Comparison of ENCODE assay signal across 7 cellular contexts in the genomic region with DNA sequence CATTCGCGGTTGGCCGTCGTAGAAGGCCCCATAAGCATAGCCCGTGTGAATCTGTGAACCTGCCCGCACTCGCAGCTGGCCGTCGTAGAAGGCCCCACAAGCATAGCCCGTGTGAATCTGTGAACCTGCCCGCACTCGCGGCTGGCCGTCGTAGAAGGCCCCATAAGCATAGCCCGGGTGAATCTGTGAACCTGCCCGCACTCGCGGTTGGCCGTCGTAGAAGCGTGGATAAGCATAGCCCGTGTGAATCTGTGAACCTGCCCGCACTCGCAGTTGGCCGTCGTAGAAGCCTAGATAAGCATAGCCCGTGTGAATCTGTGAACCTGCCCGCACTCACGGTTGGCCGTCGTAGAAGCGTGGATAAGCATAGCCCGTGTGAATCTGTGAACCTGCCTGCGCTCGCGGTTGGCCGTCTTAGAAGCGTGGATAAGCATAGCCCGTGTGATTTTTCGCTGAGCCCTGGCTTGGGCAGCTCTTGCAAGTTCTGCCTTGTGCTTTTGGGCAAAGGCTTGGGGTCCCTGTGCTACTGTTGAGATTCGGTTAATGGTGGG. TPM values are rescaled to one million over a fixed set of nuclear protein-coding genes. Genes with fewer than 3 reads are reported as not detected.
DNase-seq lines count a peak whose midpoint lies in the region; ATAC-seq, FAIRE-seq and TF ChIP-seq lines count a peak whose summit lies in the region.
"Not testable (repeated sequence)": the region's sequence is repeated elsewhere in the genome, so short reads cannot be mapped to it uniquely, and the experiment has no call there.
"Had no signal": no experiment of that assay in that cellular context is flagged by ENCODE, and none has a peak within 500 bp of the region (broad histone marks: within the 10 kb centered on the region; RNA-seq: fewer than 3 reads in every experiment).

No MANE protein-coding gene starts in this region.

- H3K9me3 ChIP-seq in Panc1 (ENCODE audit: control insufficient read depth, insufficient read depth, low read depth, low read length); K562 (replicated peaks; ENCODE audit: control insufficient read depth, insufficient read depth, low read depth, low read length); HepG2 (ENCODE audit: low read length); neural progenitor cell (ENCODE audit: low read depth); trophoblast cell (ENCODE audit: insufficient read depth, low read depth, low read length): not testable (repeated sequence)

- H3K4ac ChIP-seq in trophoblast cell (ENCODE audit: low read depth, low read length), result not testable (repeated sequence)

- not testable (repeated sequence) for H2BK12ac ChIP-seq in trophoblast cell (ENCODE audit: low read length)

- H3K79me1 ChIP-seq in trophoblast cell (ENCODE audit: low read length), result not testable (repeated sequence)

- H3K4me1 ChIP-seq in Panc1 (ENCODE audit: control insufficient read depth, insufficient read depth, low read length); neural progenitor cell: not testable (repeated sequence)
- H3K4me1 ChIP-seq in K562 (replicated peaks in 1 of 2; ENCODE audit: control insufficient read depth in 2 of 2, insufficient read depth in 2 of 2, low read length in 2 of 2) (peaks cover 3 to 31% of the 10 kb centered on the region in 2 experiments; a peak in 3 of 5 replicates), HepG2 (ENCODE audit: insufficient read depth, low read length) (peaks cover 71% of the 10 kb centered on the region), trophoblast cell (ENCODE audit: control insufficient read depth in 1 of 2, insufficient read depth in 2 of 2, low read length in 2 of 2) (peaks cover 21 to 22% of the 10 kb centered on the region in 2 experiments)

- not testable (repeated sequence) for TF ChIP-seq RAD21 in K562 (CRISPR knock-in tag; conservative IDR thresholded peaks at IDR 0.05 in 1 of 2, IDR thresholded peaks at IDR 0.05 in 1 of 2); HepG2 (CRISPR knock-in tag; IDR thresholded peaks at IDR 0.05)

- not testable (repeated sequence) for H3K27ac ChIP-seq in Panc1 (ENCODE audit: low read length); K562 (ENCODE audit: extremely low read depth, low read depth, low read length); neural progenitor cell
- H3K27ac ChIP-seq in HepG2 (ENCODE audit: extremely low read length, insufficient read depth, low read length) (peak overlapping the region; percentile 87), trophoblast cell (ENCODE audit: low read depth, low read length) (peak overlapping the region; percentile 28)

- ATAC-seq in Panc1, K562, HepG2: not testable (repeated sequence)

- not testable (repeated sequence) for H2AFZ ChIP-seq in K562 (ENCODE audit: low read depth, low read length); HepG2 (ENCODE audit: low read length); neural progenitor cell (replicated peaks); trophoblast cell (ENCODE audit: insufficient read depth, low read length, poor library complexity)

- H3K14ac ChIP-seq in trophoblast cell (ENCODE audit: low read length), result not testable (repeated sequence)

- H3K36me3 Mint-ChIP-seq in Calu3 (ENCODE audit: insufficient read depth, unreplicated experiment) (peaks cover 64% of the 10 kb centered on the region), neural progenitor cell (peaks cover 16% of the 10 kb centered on the region)

- H4K8ac ChIP-seq in trophoblast cell (ENCODE audit: low read depth, low read length), result not testable (repeated sequence)

- H3K9ac ChIP-seq in K562 (ENCODE audit: insufficient read depth in 1 of 2, low read depth in 2 of 2, low read length in 2 of 2); HepG2 (ENCODE audit: insufficient read depth, low read depth, low read length); neural progenitor cell; trophoblast cell (ENCODE audit: low read length): not testable (repeated sequence)

- H3K79me2 ChIP-seq in K562 (ENCODE audit: control insufficient read depth, insufficient read depth, low read length); neural progenitor cell (ENCODE audit: low read depth); trophoblast cell (ENCODE audit: control insufficient read depth, insufficient read depth, low read length, poor library complexity): not testable (repeated sequence)
- peaks cover 14% of the 10 kb centered on the region for H3K79me2 ChIP-seq in HepG2 (ENCODE audit: insufficient read depth, low read length)

- POLR2A ChIA-PET in Panc1 (lab: Charles Lee); K562 (lab: Yijun Ruan, JAX): not testable (repeated sequence)
- POLR2A ChIA-PET in HepG2 (lab: Yijun Ruan, JAX), result interaction anchor here (2.3 kb wide), 1 partner anchor 19 kb away, joined by 9 read pairs; a partner anchor contains a TSS

- H3K4me3 ChIP-seq in Panc1 (ENCODE audit: low read depth in 2 of 2, low read length in 2 of 2); K562; HepG2 (replicated peaks in 1 of 3; ENCODE audit: insufficient read depth in 1 of 3, low read depth in 2 of 3, low read length in 3 of 3); neural progenitor cell; trophoblast cell (ENCODE audit: low read depth, low read length): not testable (repeated sequence)

- not testable (repeated sequence) for H3F3A ChIP-seq in neural progenitor cell (ENCODE audit: low read depth)

- CTCF ChIA-PET in Calu3 (lab: Charles Lee), result interaction anchor here (1.6 kb wide), 1 partner anchor 8 kb away, joined by 6 read pairs; no protein-coding TSS in a partner anchor
- CTCF ChIA-PET in Panc1 (lab: Charles Lee); K562 (lab: Yijun Ruan, JAX; ENCODE audit: low intra/inter-chr PET ratio); HepG2 (lab: Yijun Ruan, JAX; ENCODE audit: low intra/inter-chr PET ratio, low total read pairs): not testable (repeated sequence)

- not testable (repeated sequence) for FAIRE-seq in K562 (lab: Jason Lieb, UNC); HepG2 (lab: Jason Lieb, UNC)

- H3K18ac ChIP-seq in trophoblast cell (ENCODE audit: low read length), result not testable (repeated sequence)

- peaks cover 29% of the 10 kb centered on the region for H3K4me1 Mint-ChIP-seq in Calu3 (ENCODE audit: low read depth, unreplicated experiment)
- not testable (repeated sequence) for H3K4me1 Mint-ChIP-seq in neural progenitor cell

- H2AK5ac ChIP-seq in trophoblast cell (ENCODE audit: low read length), result not testable (repeated sequence)

- H3K27me3 Mint-ChIP-seq in Calu3 (ENCODE audit: unreplicated experiment); neural progenitor cell (ENCODE audit: insufficient read depth, low read depth): not testable (repeated sequence)

- H3K9me3 Mint-ChIP-seq in Calu3 (ENCODE audit: low read depth, unreplicated experiment); neural progenitor cell: not testable (repeated sequence)

- H2BK5ac ChIP-seq in trophoblast cell (ENCODE audit: low read depth, low read length, poor library complexity), result not testable (repeated sequence)

- not testable (repeated sequence) for H4K20me1 ChIP-seq in K562 (replicated peaks; ENCODE audit: control insufficient read depth, insufficient read depth, low read length); neural progenitor cell (ENCODE audit: low read depth)
- H4K20me1 ChIP-seq in HepG2 (ENCODE audit: insufficient read depth, low read length), result peaks cover 10% of the 10 kb centered on the region; the same call in 1 of the 2 replicates

- H3K4me3 Mint-ChIP-seq in Calu3 (ENCODE audit: low read depth, unreplicated experiment), result not testable (repeated sequence)
- H3K4me3 Mint-ChIP-seq in neural progenitor cell, result peak overlapping the region; percentile 24

- H3K9me1 ChIP-seq in K562 (ENCODE audit: control insufficient read depth, insufficient read depth, low read length), result not testable (repeated sequence)

- TF ChIP-seq POLR2A in K562 (conservative IDR thresholded peaks at IDR 0.05); HepG2 (IDR thresholded peaks at IDR 0.05; ENCODE audit: insufficient read depth in 1 of 2, low read depth in 2 of 2, low read length in 2 of 2): not testable (repeated sequence)

- TF ChIP-seq EP300 in K562 (IDR thresholded peaks at IDR 0.05; ENCODE audit: low read length); HepG2 (IDR thresholded peaks at IDR 0.05; ENCODE audit: low read depth in 2 of 2, low read length in 2 of 2); HepG2 (CRISPR knock-in tag; IDR thresholded peaks at IDR 0.05; ENCODE audit: borderline replicate concordance): not testable (repeated sequence)

- H2BK120ac ChIP-seq in trophoblast cell (ENCODE audit: insufficient read depth, low read length, poor library complexity), result not testable (repeated sequence)

- DNase-seq in Calu3; Panc1 (ENCODE audit: low read depth, low spot score); K562 (ENCODE audit: extremely low read depth in 1 of 4, low spot score in 3 of 4); HepG2 (ENCODE audit: low spot score); neural progenitor cell (ENCODE audit: low spot score): not testable (repeated sequence)
- peak in 1 of 2 donors; percentile 45 for DNase-seq in trophoblast cell

- BruUV-seq in Calu3 (replicated peaks; lab: Mats Ljungman, UMichigan) (TSS peak; percentile 14), Panc1 (replicated peaks; lab: Mats Ljungman, UMichigan) (TSS peak; percentile 21), K562 (replicated peaks; lab: Mats Ljungman, UMichigan) (TSS peak; percentile 26)
- not testable (repeated sequence) for BruUV-seq in HepG2 (replicated peaks; lab: Mats Ljungman, UMichigan)

- H3K27me3 ChIP-seq in Panc1 (ENCODE audit: control insufficient read depth, insufficient read depth, low read length); K562 (ENCODE audit: control insufficient read depth in 2 of 2, insufficient read depth in 2 of 2, low read length in 2 of 2); HepG2 (ENCODE audit: control insufficient read depth in 1 of 2, insufficient read depth in 2 of 2, low read length in 2 of 2); neural progenitor cell; trophoblast cell (ENCODE audit: insufficient read depth, low read length): not testable (repeated sequence)

- H4K91ac ChIP-seq in trophoblast cell (ENCODE audit: low read depth, low read length), result not testable (repeated sequence)

- 97% methylated on average over 20 of the region's 42 CpGs for WGBS in K562 (ENCODE audit: insufficient coverage, low coverage, missing lambda C conversion rate)
- 98% methylated on average over 42 of the region's 42 CpGs for WGBS in HepG2 (ENCODE audit: low lambda C conversion rate)
- no CpG with 5 or more reads among the region's 42 CpGs for WGBS in trophoblast cell (ENCODE audit: extremely low coverage, insufficient coverage, insufficient read length)

- intact Hi-C loops in Calu3 (cut with micrococcal nuclease; ENCODE audit: unreplicated experiment); Panc1 (cut with micrococcal nuclease; ENCODE audit: unreplicated experiment); K562 (cut with micrococcal nuclease): not testable (repeated sequence)
- intact Hi-C loops in HepG2 (cut with micrococcal nuclease; ENCODE audit: unreplicated experiment), result loop anchor here (5.0 kb wide), 1 partner anchor 37 kb away; a partner anchor contains a TSS

- not testable (repeated sequence) for TF ChIP-seq CTCF in Calu3 (IDR thresholded peaks at IDR 0.05; ENCODE audit: unreplicated experiment); Panc1 (IDR thresholded peaks at IDR 0.05); K562 (IDR thresholded peaks at IDR 0.05 in 2 of 3, conservative IDR thresholded peaks at IDR 0.05 in 1 of 3; ENCODE audit: insufficient read depth in 2 of 3, low read depth in 1 of 3, low read length in 3 of 3); HepG2 (CRISPR knock-in tag; IDR thresholded peaks at IDR 0.05); neural progenitor cell (IDR thresholded peaks at IDR 0.05)

- not testable (repeated sequence) for H3K36me3 ChIP-seq in Panc1 (ENCODE audit: control insufficient read depth, insufficient read depth, low read length); K562 (ENCODE audit: control insufficient read depth, insufficient read depth, low read length); HepG2 (replicated peaks in 1 of 2; ENCODE audit: control insufficient read depth in 1 of 2, insufficient read depth in 2 of 2, low read length in 2 of 2); neural progenitor cell
- peaks cover 11 to 17% of the 10 kb centered on the region in 2 experiments for H3K36me3 ChIP-seq in trophoblast cell (ENCODE audit: control insufficient read depth in 1 of 2, insufficient read depth in 2 of 2, low read length in 2 of 2)

- H3K4me2 ChIP-seq in K562 (ENCODE audit: insufficient read depth, low read length); HepG2 (ENCODE audit: low read depth, low read length); neural progenitor cell; trophoblast cell (ENCODE audit: low read length): not testable (repeated sequence)

- not testable (repeated sequence) for H4K12ac ChIP-seq in trophoblast cell (ENCODE audit: low read depth, low read length)

- in situ Hi-C loops in Panc1 (cut with HindIII; ENCODE audit: low pct_unique_long_range_greater_than_20kb, low sequenced_read_pairs); K562 (cut with MboI); HepG2 (cut with HindIII; ENCODE audit: extremely low pct_ligation_motif_present, low pct_unique_long_range_greater_than_20kb): not testable (repeated sequence)

- not testable (repeated sequence) for H3K27ac Mint-ChIP-seq in Calu3 (ENCODE audit: unreplicated experiment); neural progenitor cell

- not testable (repeated sequence) for H3K23ac ChIP-seq in trophoblast cell (ENCODE audit: low read length)

RNA-seq across cellular contexts. Expression of a gene that starts 6.6 kb away (rescaled TPM):
- 46.3 and 53.1 TPM in 2 replicates for total RNA-seq in Calu3 (2022)
- total RNA-seq in Panc1 (2021; ENCODE audit: unreplicated experiment), result 21.7 TPM
- 24.5 TPM for polyA plus RNA-seq in Panc1 (2012; ENCODE audit: insufficient read length)
- total RNA-seq in K562 (2011; cell fraction: chromatin; rRNA removed; ENCODE audit: low replicate concordance), result 16.2 and 31.3 TPM in 2 replicates
- 15.7 and 25.0 TPM in 2 replicates for total RNA-seq in K562 (2011; cell fraction: nucleolus; rRNA removed)
- 13.4 and 13.9 TPM in 2 replicates for total RNA-seq in K562 (2011; cell fraction: nucleoplasm; rRNA removed)
- total RNA-seq in K562 (2014; rRNA removed), result 6.5 and 6.9 TPM in 2 replicates
- total RNA-seq in K562 (2014; rRNA removed; fragmentation: Illumina TruSeq; extraction: Trizol), result 2.9 TPM in 2 replicates
- 4.1 and 4.6 TPM in 2 replicates for total RNA-seq in K562 (2015; rRNA removed; fragmentation: Illumina TruSeq; extraction: Trizol)
- total RNA-seq in K562 (2021), result 6.9 and 8.9 TPM in 2 replicates
- 4.7 and 6.0 TPM in 2 replicates for polyA plus RNA-seq in K562 (2011; rRNA removed)
- 4.6 and 8.1 TPM in 2 replicates for polyA plus RNA-seq in K562 (2011; cell fraction: cytosol; rRNA removed)
- polyA plus RNA-seq in K562 (2011; cell fraction: nucleus; rRNA removed), result 19.7 and 32.5 TPM in 2 replicates
- polyA plus RNA-seq in K562 (2012), result 3.8 and 5.7 TPM in 2 replicates
- 3.9 and 4.0 TPM in 2 replicates for polyA plus RNA-seq in K562 (2014; fragmentation: Illumina TruSeq; extraction: Trizol)
- under 1 TPM; 0.70 to 0.76 TPM for polyA plus RNA-seq in K562 (2014; fragmentation: Nextera tagmentation; extraction: Ambion mirVana)
- polyA plus RNA-seq in K562 (2014; rRNA removed), result 5.5 and 7.5 TPM in 2 replicates
- 2.1 and 3.5 TPM in 2 replicates for polyA minus RNA-seq in K562 (2011; rRNA and poly(A)+ RNA removed)
- polyA minus RNA-seq in K562 (2011; cell fraction: cytosol; rRNA and poly(A)+ RNA removed), result 4.3 and 7.3 TPM in 2 replicates
- 6.5 and 8.2 TPM in 2 replicates for polyA minus RNA-seq in K562 (2011; cell fraction: nucleus; rRNA and poly(A)+ RNA removed)
- 7.6 and 13.3 TPM in 2 replicates for total RNA-seq in HepG2 (2016; rRNA removed; fragmentation: Illumina TruSeq; extraction: Trizol)
- total RNA-seq in HepG2 (2016; cell fraction: cytosol; rRNA removed; fragmentation: Illumina TruSeq; extraction: Trizol; ENCODE audit: low read depth), result 7.4 and 7.6 TPM in 2 replicates
- 6.9 and 15.0 TPM in 2 replicates for total RNA-seq in HepG2 (2016; cell fraction: insoluble cytoplasmic fraction; rRNA removed; fragmentation: Illumina TruSeq; extraction: Trizol)
- 13.7 and 13.8 TPM in 2 replicates for total RNA-seq in HepG2 (2016; cell fraction: membrane; rRNA removed; fragmentation: Illumina TruSeq; extraction: Trizol)
- total RNA-seq in HepG2 (2016; cell fraction: nucleus; rRNA removed; fragmentation: Illumina TruSeq; extraction: Trizol), result 16.9 and 26.9 TPM in 2 replicates
- 37.5 and 55.7 TPM in 2 replicates for polyA plus RNA-seq in HepG2 (2011; rRNA removed)
- 29.8 and 35.9 TPM in 2 replicates for polyA plus RNA-seq in HepG2 (2011; cell fraction: cytosol; rRNA removed)
- 186 and 193 TPM in 2 replicates for polyA plus RNA-seq in HepG2 (2011; cell fraction: nucleus; rRNA removed)
- 30.1 and 41.7 TPM in 2 replicates for polyA plus RNA-seq in HepG2 (2012)
- polyA plus RNA-seq in HepG2 (2016; cell fraction: cytosol; fragmentation: Illumina TruSeq; extraction: Trizol; ENCODE audit: low read depth), result 5.5 and 5.7 TPM in 2 replicates
- polyA plus RNA-seq in HepG2 (2016; cell fraction: insoluble cytoplasmic fraction; fragmentation: Illumina TruSeq; extraction: Trizol; ENCODE audit: low read depth), result 9.8 and 12.7 TPM in 2 replicates
- polyA plus RNA-seq in HepG2 (2016; cell fraction: membrane; fragmentation: Illumina TruSeq; extraction: Trizol; ENCODE audit: low read depth), result 11.2 and 11.5 TPM in 2 replicates
- polyA plus RNA-seq in HepG2 (2016; cell fraction: nucleus; fragmentation: Illumina TruSeq; extraction: Trizol; ENCODE audit: insufficient read depth, low read depth), result 72.0 and 77.2 TPM in 2 replicates
- polyA minus RNA-seq in HepG2 (2011; rRNA and poly(A)+ RNA removed; ENCODE audit: low replicate concordance), result 39.8 and 51.7 TPM in 2 replicates
- 21.2 and 22.1 TPM in 2 replicates for polyA minus RNA-seq in HepG2 (2011; cell fraction: cytosol; rRNA and poly(A)+ RNA removed)
- 47.1 and 54.0 TPM in 2 replicates for polyA minus RNA-seq in HepG2 (2011; cell fraction: nucleus; rRNA and poly(A)+ RNA removed)
- 6.5 and 9.0 TPM in 2 replicates for total RNA-seq in neural progenitor cell (ENCODE audit: low replicate concordance)
- 41.1 and 43.3 TPM in 2 replicates for polyA plus RNA-seq in trophoblast cell (2013)
- polyA plus RNA-seq: CD4-positive, CD25-positive, alpha-beta regulatory T cell had no signal

RNA-seq across cellular contexts. Expression of a gene that starts 18.4 kb away (rescaled TPM):
- total RNA-seq in Calu3 (2022) (127 and 140 TPM in 2 replicates), Panc1 (2021; ENCODE audit: unreplicated experiment) (56.8 TPM), K562 (2014; rRNA removed) (53.4 and 72.0 TPM in 2 replicates), K562 (2014; rRNA removed; fragmentation: Illumina TruSeq; extraction: Trizol) (40.2 and 48.6 TPM in 2 replicates), K562 (2015; rRNA removed; fragmentation: Illumina TruSeq; extraction: Trizol) (46.4 and 51.6 TPM in 2 replicates), K562 (2021) (108 and 115 TPM in 2 replicates), HepG2 (2016; rRNA removed; fragmentation: Illumina TruSeq; extraction: Trizol) (45.7 and 106 TPM in 2 replicates), neural progenitor cell (ENCODE audit: low replicate concordance) (34.6 and 43.0 TPM in 2 replicates)
- polyA plus RNA-seq in Panc1 (2012; ENCODE audit: insufficient read length), result 21.1 TPM
- 912 and 1,798 TPM in 2 replicates for total RNA-seq in K562 (2011; cell fraction: chromatin; rRNA removed; ENCODE audit: low replicate concordance)
- total RNA-seq in K562 (2011; cell fraction: nucleolus; rRNA removed), result 750 and 775 TPM in 2 replicates
- 650 and 708 TPM in 2 replicates for total RNA-seq in K562 (2011; cell fraction: nucleoplasm; rRNA removed)
- polyA plus RNA-seq in K562 (2011; rRNA removed) (65.4 and 83.5 TPM in 2 replicates), K562 (2014; fragmentation: Illumina TruSeq; extraction: Trizol) (72.8 and 78.9 TPM in 2 replicates), K562 (2014; fragmentation: Nextera tagmentation; extraction: Ambion mirVana) (1 to 10 TPM; 6.9 to 9.3 TPM), K562 (2014; rRNA removed) (114 TPM in 2 replicates), HepG2 (2011; rRNA removed) (77.9 and 88.0 TPM in 2 replicates)
- 48.3 and 57.4 TPM in 2 replicates for polyA plus RNA-seq in K562 (2011; cell fraction: cytosol; rRNA removed)
- 378 and 509 TPM in 2 replicates for polyA plus RNA-seq in K562 (2011; cell fraction: nucleus; rRNA removed)
- 61.8 and 65.9 TPM in 2 replicates for polyA plus RNA-seq in K562 (2012)
- polyA minus RNA-seq in K562 (2011; rRNA and poly(A)+ RNA removed), result 109 and 120 TPM in 2 replicates
- polyA minus RNA-seq in K562 (2011; cell fraction: cytosol; rRNA and poly(A)+ RNA removed), result 54.5 and 57.5 TPM in 2 replicates
- polyA minus RNA-seq in K562 (2011; cell fraction: nucleus; rRNA and poly(A)+ RNA removed), result 197 and 206 TPM in 2 replicates
- 46.6 and 48.3 TPM in 2 replicates for total RNA-seq in HepG2 (2016; cell fraction: cytosol; rRNA removed; fragmentation: Illumina TruSeq; extraction: Trizol; ENCODE audit: low read depth)
- 43.7 and 101 TPM in 2 replicates for total RNA-seq in HepG2 (2016; cell fraction: insoluble cytoplasmic fraction; rRNA removed; fragmentation: Illumina TruSeq; extraction: Trizol)
- total RNA-seq in HepG2 (2016; cell fraction: membrane; rRNA removed; fragmentation: Illumina TruSeq; extraction: Trizol), result 27.1 and 30.3 TPM in 2 replicates
- 179 and 193 TPM in 2 replicates for total RNA-seq in HepG2 (2016; cell fraction: nucleus; rRNA removed; fragmentation: Illumina TruSeq; extraction: Trizol)
- 20.9 and 33.5 TPM in 2 replicates for polyA plus RNA-seq in HepG2 (2011; cell fraction: cytosol; rRNA removed)
- 552 and 945 TPM in 2 replicates for polyA plus RNA-seq in HepG2 (2011; cell fraction: nucleus; rRNA removed)
- polyA plus RNA-seq in HepG2 (2012), result 51.2 and 57.6 TPM in 2 replicates
- 6.7 and 7.8 TPM in 2 replicates for polyA plus RNA-seq in HepG2 (2016; cell fraction: cytosol; fragmentation: Illumina TruSeq; extraction: Trizol; ENCODE audit: low read depth)
- 40.2 and 46.3 TPM in 2 replicates for polyA plus RNA-seq in HepG2 (2016; cell fraction: insoluble cytoplasmic fraction; fragmentation: Illumina TruSeq; extraction: Trizol; ENCODE audit: low read depth)
- 13.5 and 16.8 TPM in 2 replicates for polyA plus RNA-seq in HepG2 (2016; cell fraction: membrane; fragmentation: Illumina TruSeq; extraction: Trizol; ENCODE audit: low read depth)
- polyA plus RNA-seq in HepG2 (2016; cell fraction: nucleus; fragmentation: Illumina TruSeq; extraction: Trizol; ENCODE audit: insufficient read depth, low read depth), result 471 and 532 TPM in 2 replicates
- polyA minus RNA-seq in HepG2 (2011; rRNA and poly(A)+ RNA removed; ENCODE audit: low replicate concordance), result 118 and 216 TPM in 2 replicates
- 14.8 and 19.6 TPM in 2 replicates for polyA minus RNA-seq in HepG2 (2011; cell fraction: cytosol; rRNA and poly(A)+ RNA removed)
- polyA minus RNA-seq in HepG2 (2011; cell fraction: nucleus; rRNA and poly(A)+ RNA removed), result 151 and 196 TPM in 2 replicates
- polyA plus RNA-seq in trophoblast cell (2013), result 31.2 TPM in 2 replicates

RNA-seq across cellular contexts. Expression of a gene that starts 38.5 kb away (rescaled TPM):
- total RNA-seq in Calu3 (2022) (270 and 300 TPM in 2 replicates), Panc1 (2021; ENCODE audit: unreplicated experiment) (144 TPM), K562 (2014; rRNA removed) (102 and 110 TPM in 2 replicates), K562 (2014; rRNA removed; fragmentation: Illumina TruSeq; extraction: Trizol) (37.2 and 38.0 TPM in 2 replicates), K562 (2015; rRNA removed; fragmentation: Illumina TruSeq; extraction: Trizol) (63.2 and 65.1 TPM in 2 replicates), K562 (2021) (123 and 140 TPM in 2 replicates), HepG2 (2016; rRNA removed; fragmentation: Illumina TruSeq; extraction: Trizol) (98.4 and 138 TPM in 2 replicates), neural progenitor cell (ENCODE audit: low replicate concordance) (95.6 and 127 TPM in 2 replicates)
- 163 TPM for polyA plus RNA-seq in Panc1 (2012; ENCODE audit: insufficient read length)
- total RNA-seq in K562 (2011; cell fraction: chromatin; rRNA removed; ENCODE audit: low replicate concordance), result 678 and 1,286 TPM in 2 replicates
- total RNA-seq in K562 (2011; cell fraction: nucleolus; rRNA removed), result 495 and 571 TPM in 2 replicates
- 387 and 470 TPM in 2 replicates for total RNA-seq in K562 (2011; cell fraction: nucleoplasm; rRNA removed)
- polyA plus RNA-seq in K562 (2011; rRNA removed) (83.8 and 123 TPM in 2 replicates), K562 (2014; fragmentation: Illumina TruSeq; extraction: Trizol) (87.5 and 96.8 TPM in 2 replicates), K562 (2014; fragmentation: Nextera tagmentation; extraction: Ambion mirVana) (1 to 10 TPM; 9.0 TPM), K562 (2014; rRNA removed) (122 and 154 TPM in 2 replicates), HepG2 (2011; rRNA removed) (206 and 274 TPM in 2 replicates)
- 86.7 and 116 TPM in 2 replicates for polyA plus RNA-seq in K562 (2011; cell fraction: cytosol; rRNA removed)
- polyA plus RNA-seq in K562 (2011; cell fraction: nucleus; rRNA removed), result 392 and 540 TPM in 2 replicates
- 147 and 150 TPM in 2 replicates for polyA plus RNA-seq in K562 (2012)
- 51.2 and 58.2 TPM in 2 replicates for polyA minus RNA-seq in K562 (2011; rRNA and poly(A)+ RNA removed)
- polyA minus RNA-seq in K562 (2011; cell fraction: cytosol; rRNA and poly(A)+ RNA removed), result 47.2 and 50.0 TPM in 2 replicates
- polyA minus RNA-seq in K562 (2011; cell fraction: nucleus; rRNA and poly(A)+ RNA removed), result 72.7 and 97.1 TPM in 2 replicates
- total RNA-seq in HepG2 (2016; cell fraction: cytosol; rRNA removed; fragmentation: Illumina TruSeq; extraction: Trizol; ENCODE audit: low read depth), result 70.6 and 87.2 TPM in 2 replicates
- 75.7 and 144 TPM in 2 replicates for total RNA-seq in HepG2 (2016; cell fraction: insoluble cytoplasmic fraction; rRNA removed; fragmentation: Illumina TruSeq; extraction: Trizol)
- total RNA-seq in HepG2 (2016; cell fraction: membrane; rRNA removed; fragmentation: Illumina TruSeq; extraction: Trizol), result 50.6 and 58.6 TPM in 2 replicates
- total RNA-seq in HepG2 (2016; cell fraction: nucleus; rRNA removed; fragmentation: Illumina TruSeq; extraction: Trizol), result 110 and 124 TPM in 2 replicates
- 65.2 and 80.6 TPM in 2 replicates for polyA plus RNA-seq in HepG2 (2011; cell fraction: cytosol; rRNA removed)
- polyA plus RNA-seq in HepG2 (2011; cell fraction: nucleus; rRNA removed), result 1,625 and 1,754 TPM in 2 replicates
- 188 and 209 TPM in 2 replicates for polyA plus RNA-seq in HepG2 (2012)
- 17.8 and 22.1 TPM in 2 replicates for polyA plus RNA-seq in HepG2 (2016; cell fraction: cytosol; fragmentation: Illumina TruSeq; extraction: Trizol; ENCODE audit: low read depth)
- 69.5 and 77.6 TPM in 2 replicates for polyA plus RNA-seq in HepG2 (2016; cell fraction: insoluble cytoplasmic fraction; fragmentation: Illumina TruSeq; extraction: Trizol; ENCODE audit: low read depth)
- 24.7 and 32.6 TPM in 2 replicates for polyA plus RNA-seq in HepG2 (2016; cell fraction: membrane; fragmentation: Illumina TruSeq; extraction: Trizol; ENCODE audit: low read depth)
- 312 and 330 TPM in 2 replicates for polyA plus RNA-seq in HepG2 (2016; cell fraction: nucleus; fragmentation: Illumina TruSeq; extraction: Trizol; ENCODE audit: insufficient read depth, low read depth)
- polyA minus RNA-seq in HepG2 (2011; rRNA and poly(A)+ RNA removed; ENCODE audit: low replicate concordance), result 107 and 121 TPM in 2 replicates
- 35.2 and 43.3 TPM in 2 replicates for polyA minus RNA-seq in HepG2 (2011; cell fraction: cytosol; rRNA and poly(A)+ RNA removed)
- 166 and 179 TPM in 2 replicates for polyA minus RNA-seq in HepG2 (2011; cell fraction: nucleus; rRNA and poly(A)+ RNA removed)
- polyA plus RNA-seq in trophoblast cell (2013), result 163 and 166 TPM in 2 replicates
